Comparison of ENCODE assay signal across 8 cellular contexts in genomic region chr7:100604078-100604975, GRCh38. TPM values are rescaled to one million over a fixed set of nuclear protein-coding genes. Genes with fewer than 3 reads are reported as not detected.
DNase-seq lines count a peak whose midpoint lies in the region; ATAC-seq and TF ChIP-seq lines count a peak whose summit lies in the region.

No MANE protein-coding gene starts in this region.

- no peaks in the 10 kb centered on the region for H3K27me3 Mint-ChIP-seq in activated naive CD4-positive, alpha-beta T cell treated with anti-CD3 and anti-CD28 coated beads for 36 hours (ENCODE audit: low read depth)

- BruUV-seq in A673 (replicated peaks; lab: Mats Ljungman, UMichigan) = no TSS peak

- H3K79me2 ChIP-seq in parathyroid adenoma = no peaks in the 10 kb centered on the region

- ATAC-seq in GM18502 (IDR thresholded peaks at IDR 0.05; ENCODE audit: poor library complexity, unreplicated experiment) = peak; percentile 72

- POLR2A ChIA-PET in A673 (lab: Charles Lee; ENCODE audit: low non-redundant PET) = no interaction called here

- peak overlapping the region; percentile 62 for H3K27ac ChIP-seq in A673 (ENCODE audit: low read depth, low read length, poor library complexity, severe bottlenecking)
- peak overlapping the region; percentile 78; the same call in 1 of the 2 replicates for H3K27ac ChIP-seq in HUES6 (ENCODE audit: low read depth, low read length)
- peak overlapping the region; percentile 44 for H3K27ac ChIP-seq in SJCRH30
- H3K27ac ChIP-seq in parathyroid adenoma = peak overlapping the region; percentile 18
- peak overlapping the region; percentile 83 to 94 for H3K27ac ChIP-seq in uterus

- H3K9me3 ChIP-seq in A673 (ENCODE audit: low read depth, low read length, poor library complexity, severe bottlenecking) (no peaks in the 10 kb centered on the region), HUES6 (ENCODE audit: control insufficient read depth, insufficient read depth, low read depth, low read length) (no peaks in the 10 kb centered on the region), SJCRH30 (replicated peaks) (no peaks in the 10 kb centered on the region), parathyroid adenoma (ENCODE audit: control insufficient read depth, low read length) (no peaks in the 10 kb centered on the region), uterus (no peaks in the 10 kb centered on the region)

- H3K4me1 ChIP-seq in A673 (ENCODE audit: insufficient read depth, low read length, poor library complexity, severe bottlenecking) = peaks cover 13% of the 10 kb centered on the region
- H3K4me1 ChIP-seq in HUES6 (ENCODE audit: control insufficient read depth, insufficient read depth, low read length) = peaks cover 27% of the 10 kb centered on the region
- peaks cover 15% of the 10 kb centered on the region for H3K4me1 ChIP-seq in SJCRH30
- H3K4me1 ChIP-seq in parathyroid adenoma = no peaks in the 10 kb centered on the region
- H3K4me1 ChIP-seq in uterus = peaks cover 0 to 11% of the 10 kb centered on the region in 2 donors

- H3K4me2 ChIP-seq in parathyroid adenoma (ENCODE audit: low read length) = peak overlapping the region; percentile 77

- H3K4me3 Mint-ChIP-seq in activated naive CD4-positive, alpha-beta T cell treated with anti-CD3 and anti-CD28 coated beads for 36 hours = peak overlapping the region; percentile 75

- CTCF ChIA-PET in A673 (lab: Charles Lee) = no interaction called here
- CTCF ChIA-PET in activated naive CD4-positive, alpha-beta T cell treated with anti-CD3 and anti-CD28 coated beads for 36 hours (lab: Charles Lee) = interaction anchor here (0.8 to 1.4 kb wide), 4 partner anchors 87 to 122 kb away, joined by 3 to 8 read pairs (median 4); partner anchors contain the start of gene POP7

- peaks cover 3% of the 10 kb centered on the region for H3K36me3 ChIP-seq in A673 (ENCODE audit: insufficient read depth, low read length, poor library complexity, severe bottlenecking)
- peaks cover 11% of the 10 kb centered on the region for H3K36me3 ChIP-seq in HUES6 (ENCODE audit: control insufficient read depth, insufficient read depth, low read length)
- H3K36me3 ChIP-seq in SJCRH30 = no peaks in the 10 kb centered on the region
- no peaks in the 10 kb centered on the region for H3K36me3 ChIP-seq in parathyroid adenoma (ENCODE audit: control insufficient read depth, insufficient read depth, low read length)
- no peaks in the 10 kb centered on the region for H3K36me3 ChIP-seq in uterus

- peak; percentile 30 to 75 for TF ChIP-seq POLR2A in uterus (IDR thresholded peaks at IDR 0.05)

- peak; percentile 64 for DNase-seq in A673 (ENCODE audit: low spot score)
- peak; percentile 89 to 90 for DNase-seq in SJCRH30
- DNase-seq in activated naive CD4-positive, alpha-beta T cell treated with anti-CD3 and anti-CD28 coated beads for 36 hours = peak; percentile 77
- DNase-seq in head of caudate nucleus = peak in 39 of 42 donors; percentile 36 to 81 (median 54)
- DNase-seq in uterus = peak; percentile 82 to 85

- H3K9me3 Mint-ChIP-seq in activated naive CD4-positive, alpha-beta T cell treated with anti-CD3 and anti-CD28 coated beads for 36 hours = no peaks in the 10 kb centered on the region

- TF ChIP-seq CTCF in A673 (conservative IDR thresholded peaks at IDR 0.05; ENCODE audit: low read depth, low read length) (peak; percentile 54), parathyroid adenoma (IDR thresholded peaks at IDR 0.05) (peak; percentile 57), uterus (IDR thresholded peaks at IDR 0.05) (peak; percentile 30 to 58 (median 46))

- peak overlapping the region; percentile 67 for H3K27ac Mint-ChIP-seq in activated naive CD4-positive, alpha-beta T cell treated with anti-CD3 and anti-CD28 coated beads for 36 hours

- H2AFZ ChIP-seq in parathyroid adenoma = peak overlapping the region; percentile 85

- H3K9ac ChIP-seq in HUES6 (ENCODE audit: low read length) = peak overlapping the region; percentile 61
- H3K9ac ChIP-seq in parathyroid adenoma = no peak overlapping the region

- no peaks in the 10 kb centered on the region for H3K36me3 Mint-ChIP-seq in activated naive CD4-positive, alpha-beta T cell treated with anti-CD3 and anti-CD28 coated beads for 36 hours (ENCODE audit: low read depth)

- H3K4me3 ChIP-seq in A673 (ENCODE audit: low read depth, low read length, poor library complexity, severe bottlenecking) = peak overlapping the region; percentile 69
- peak overlapping the region; percentile 83 for H3K4me3 ChIP-seq in HUES6 (ENCODE audit: low read depth, low read length)
- peak overlapping the region; percentile 66 for H3K4me3 ChIP-seq in SJCRH30
- H3K4me3 ChIP-seq in parathyroid adenoma (ENCODE audit: low read depth, low read length) = peak overlapping the region; percentile 75
- peak overlapping the region; percentile 53 to 79 for H3K4me3 ChIP-seq in uterus

- H3K4me1 Mint-ChIP-seq in activated naive CD4-positive, alpha-beta T cell treated with anti-CD3 and anti-CD28 coated beads for 36 hours (ENCODE audit: low read depth) = peaks cover 12% of the 10 kb centered on the region

- intact Hi-C loops in A673 (cut with micrococcal nuclease; ENCODE audit: unreplicated experiment) (loop anchor here (5.0 kb wide), 1 partner anchor 88 kb away; the partner anchor contains the start of gene GIGYF1), head of caudate nucleus (cut with DNase I) (no loop called here), uterus (cut with DNase I; ENCODE audit: low total_unique reads) (no loop called here)
- intact Hi-C loops in activated naive CD4-positive, alpha-beta T cell treated with anti-CD3 and anti-CD28 coated beads for 36 hours (cut with micrococcal nuclease) = loop anchor here (1.0 to 2.0 kb wide), 5 partner anchors 8 to 248 kb away; partner anchors contain the start of genes FBXO24, LRCH4, MOSPD3 and SLC12A9

- H3K27me3 ChIP-seq in A673 (replicated peaks; ENCODE audit: insufficient read depth, low read depth, low read length, poor library complexity) = no peaks in the 10 kb centered on the region
- H3K27me3 ChIP-seq in HUES6 (ENCODE audit: control insufficient read depth, insufficient read depth, low read length) = peaks cover 14% of the 10 kb centered on the region
- H3K27me3 ChIP-seq in SJCRH30 = no peaks in the 10 kb centered on the region
- H3K27me3 ChIP-seq in parathyroid adenoma (ENCODE audit: control insufficient read depth, insufficient read depth, low read length) = no peaks in the 10 kb centered on the region
- H3K27me3 ChIP-seq in uterus = no peaks in the 10 kb centered on the region

RNA-seq across cellular contexts. Expression of gene PCOLCE, which starts 2.2 kb away (rescaled TPM):
- total RNA-seq in A673 (2021) = 45.0 and 70.1 TPM in 2 replicates
- total RNA-seq in SJCRH30 (2014; rRNA removed; shearing (Covaris generic)) = 41.2 and 43.4 TPM in 2 replicates
- 1 to 10 TPM; 5.8 to 6.8 TPM for total RNA-seq in activated naive CD4-positive, alpha-beta T cell treated with anti-CD3 and anti-CD28 coated beads for 36 hours
- total RNA-seq in uterus = 100 to 1,000 TPM in 1 of 4 donors, 10 to 100 TPM in 2, 1 to 10 TPM in 1; 6.2 to 151 (median 57.8) TPM

RNA-seq across cellular contexts. Expression of gene MOSPD3, which starts 8.0 kb away (rescaled TPM):
- total RNA-seq in A673 (2021) (17.3 and 24.8 TPM in 2 replicates), uterus (10 to 100 TPM in 2 of 4 donors, 1 to 10 TPM in 2; 1.3 to 35.3 (median 15.1) TPM)
- 13.8 and 13.9 TPM in 2 replicates for total RNA-seq in SJCRH30 (2014; rRNA removed; shearing (Covaris generic))
- 10 to 100 TPM; 12.3 to 13.0 TPM for total RNA-seq in activated naive CD4-positive, alpha-beta T cell treated with anti-CD3 and anti-CD28 coated beads for 36 hours

RNA-seq across cellular contexts. Expression of gene FBXO24, which starts 18.2 kb away (rescaled TPM):
- 0.44 and 0.75 TPM in 2 replicates for total RNA-seq in A673 (2021)
- 0.10 TPM in 1 of 2 replicates, not detected in the other for total RNA-seq in SJCRH30 (2014; rRNA removed; shearing (Covaris generic))
- total RNA-seq in activated naive CD4-positive, alpha-beta T cell treated with anti-CD3 and anti-CD28 coated beads for 36 hours = 1 to 10 TPM; 1.5 to 2.6 TPM
- 1 to 10 TPM in 2 of 4 donors, not detected in 2; 2.9 to 4.9 TPM for total RNA-seq in uterus

RNA-seq across cellular contexts. Expression of gene LRCH4, which starts 18.4 kb away (rescaled TPM):
- 42.4 and 50.4 TPM in 2 replicates for total RNA-seq in A673 (2021)
- 19.8 and 33.2 TPM in 2 replicates for total RNA-seq in SJCRH30 (2014; rRNA removed; shearing (Covaris generic))
- 10 to 100 TPM; 78.0 to 81.2 TPM for total RNA-seq in activated naive CD4-positive, alpha-beta T cell treated with anti-CD3 and anti-CD28 coated beads for 36 hours
- 100 to 1,000 TPM in 1 of 4 donors, 10 to 100 TPM in 3; 11.5 to 179 (median 56.8) TPM for total RNA-seq in uterus

RNA-seq across cellular contexts. Expression of gene SAP25, which starts 30.6 kb away (rescaled TPM):
- total RNA-seq in A673 (2021) (1.7 and 2.8 TPM in 2 replicates), uterus (1 to 10 TPM in 1 of 4 donors, under 1 TPM in 1, not detected in 2; 0.69 to 6.0 TPM)
- total RNA-seq in SJCRH30 (2014; rRNA removed; shearing (Covaris generic)) = 0.30 and 1.2 TPM in 2 replicates
- total RNA-seq in activated naive CD4-positive, alpha-beta T cell treated with anti-CD3 and anti-CD28 coated beads for 36 hours = 10 to 100 TPM; 13.7 to 15.7 TPM

Comparison
In these comparisons a context has a peak if more than half of its experiments do, and no peak if none do; other contexts are left out.
1. Peak in every context shown above with its lines: DNase-seq, ATAC-seq, H3K4me3 ChIP-seq and H3K27ac ChIP-seq.
2. H3K27ac ChIP-seq: peak in every context shown above with its lines; median percentile 88 in uterus; 78 in HUES6; 62 in A673; 44 in SJCRH30; 18 in parathyroid adenoma.
3. intact Hi-C loops: an anchor here in A673 (5.0 kb wide) and activated naive CD4-positive, alpha-beta T cell treated with anti-CD3 and anti-CD28 coated beads for 36 hours (1.0 to 2.0 kb wide); none called in head of caudate nucleus and uterus.